Comparison of ENCODE assay signal across 9 cellular contexts in genomic region chr4:56958111-56958517, GRCh38. TPM values are rescaled to one million over a fixed set of nuclear protein-coding genes. Genes with fewer than 3 reads are reported as not detected.
A peak's percentile ranks its signal among the peaks of the same experiment; 100 is the strongest.
DNase-seq lines count a peak whose midpoint lies in the region; ATAC-seq and TF ChIP-seq lines count a peak whose summit lies in the region.
"Had no signal": no experiment of that assay in that cellular context is flagged by ENCODE, and none has a peak within 500 bp of the region (broad histone marks: within the 10 kb centered on the region; RNA-seq: fewer than 3 reads in every experiment).

No MANE protein-coding gene starts in this region.

- H3K27me3 ChIP-seq in adrenal gland: no peaks in the 10 kb centered on the region
- no peaks in the 10 kb centered on the region for H3K27me3 ChIP-seq in hepatocyte
- no peaks in the 10 kb centered on the region for H3K27me3 ChIP-seq in skeletal muscle tissue (ENCODE audit: control insufficient read depth in 3 of 3, insufficient read depth in 3 of 3, low read length in 3 of 3)
- H3K27me3 ChIP-seq in PC-9 (ENCODE audit: insufficient read depth, low read depth): no peaks in the 10 kb centered on the region

- TF ChIP-seq POLR2A in adrenal gland (IDR thresholded peaks at IDR 0.05): no peak

- WGBS in adrenal gland, 4 donors: 39 to 53% (median 44%) methylated on average over 7 of the region's 7 CpGs
- WGBS in hepatocyte (ENCODE audit: low lambda C conversion rate, missing lambda C conversion rate): 68% methylated on average over 7 of the region's 7 CpGs

- intact Hi-C loops in adrenal gland (cut with DNase I): no loop called here
- intact Hi-C loops in PC-9 (cut with micrococcal nuclease; ENCODE audit: unreplicated experiment): no loop called here

- H3K4me2 ChIP-seq in hepatocyte (no peak overlapping the region), PC-9 (no peak overlapping the region)

- H4K20me1 ChIP-seq in hepatocyte (ENCODE audit: insufficient read depth, poor library complexity, severe bottlenecking) (no peaks in the 10 kb centered on the region), PC-9 (ENCODE audit: insufficient read depth) (no peaks in the 10 kb centered on the region)

- peaks cover 0 to 14% of the 10 kb centered on the region in 2 donors for H3K36me3 ChIP-seq in adrenal gland (replicated peaks in 1 of 2)
- no peaks in the 10 kb centered on the region for H3K36me3 ChIP-seq in hepatocyte (replicated peaks; ENCODE audit: insufficient read depth, low read depth)
- peaks cover under 1 to 6% (median 3%) of the 10 kb centered on the region in 3 donors for H3K36me3 ChIP-seq in skeletal muscle tissue (ENCODE audit: control insufficient read depth in 3 of 3, insufficient read depth in 3 of 3, low read length in 3 of 3)
- no peaks in the 10 kb centered on the region for H3K36me3 ChIP-seq in PC-9 (ENCODE audit: low read depth)

- H3F3A ChIP-seq in PC-9 (ENCODE audit: insufficient read depth, low read depth): no peaks in the 10 kb centered on the region

- H3K9me2 ChIP-seq in hepatocyte (replicated peaks; ENCODE audit: insufficient read depth) (no peaks in the 10 kb centered on the region), PC-9 (ENCODE audit: insufficient read depth) (no peaks in the 10 kb centered on the region)

- H3K4me3 ChIP-seq in adrenal gland (no peak overlapping the region), hepatocyte (no peak overlapping the region), skeletal muscle tissue (ENCODE audit: low read length in 3 of 3) (peak overlapping the region; percentile 2 to 59 (median 10)), PC-9 (no peak overlapping the region)

- H3K4me1 ChIP-seq in adrenal gland (replicated peaks in 1 of 2) (no peaks in the 10 kb centered on the region), hepatocyte (ENCODE audit: insufficient read depth) (no peaks in the 10 kb centered on the region), skeletal muscle tissue (ENCODE audit: control insufficient read depth in 3 of 3, insufficient read depth in 3 of 3, low read length in 3 of 3) (peaks cover 2 to 12% (median 5%) of the 10 kb centered on the region in 3 donors), PC-9 (replicated peaks; ENCODE audit: insufficient read depth) (no peaks in the 10 kb centered on the region)

- CTCF ChIA-PET in PC-9 (lab: Charles Lee): no interaction called here

- no TSS peak for BruUV-seq in PC-9 (replicated peaks; lab: Mats Ljungman, UMichigan)

- H3K9me3 ChIP-seq in adrenal gland (replicated peaks in 1 of 3) (no peaks in the 10 kb centered on the region), hepatocyte (ENCODE audit: low read depth) (no peaks in the 10 kb centered on the region), skeletal muscle tissue (ENCODE audit: control insufficient read depth in 3 of 3, low read length in 3 of 3) (no peaks in the 10 kb centered on the region), PC-9 (ENCODE audit: insufficient read depth, low read depth) (no peaks in the 10 kb centered on the region)

- peak overlapping the region; percentile 0 to 32 (median 17) for H3K9ac ChIP-seq in skeletal muscle tissue (ENCODE audit: low read depth in 1 of 3, low read length in 3 of 3)

- no peak overlapping the region for H2AFZ ChIP-seq in hepatocyte
- no peak overlapping the region for H2AFZ ChIP-seq in PC-9

- H3K27ac ChIP-seq in adrenal gland (peak overlapping the region in 2 of 5 donors; percentile 44 to 46), hepatocyte (peak overlapping the region; percentile 27), skeletal muscle tissue (ENCODE audit: low read depth, low read length) (no peak overlapping the region), PC-9 (no peak overlapping the region)

- DNase-seq in NCI-H2196 (lab: John Stamatoyannopoulos, UW; ENCODE audit: unreplicated experiment): peak; percentile 29
- no peak for DNase-seq in NCI-H2196 treated with DMSO at 0.1 percent for 48 hours (lab: John Stamatoyannopoulos, UW; ENCODE audit: unreplicated experiment)
- peak; percentile 48 to 92 (median 76) for DNase-seq in adrenal gland
- peak; percentile 53 for DNase-seq in hepatocyte (ENCODE audit: low spot score)
- DNase-seq in activated CD8-positive, alpha-beta memory T cell treated with anti-CD3 and anti-CD28 coated beads for 24 hours: no peak
- DNase-seq in PC-9: no peak
- DNase-seq: CD4-positive, CD25-positive, alpha-beta regulatory T cell had no signal

- TF ChIP-seq CTCF in adrenal gland (IDR thresholded peaks at IDR 0.05) (no peak), hepatocyte (IDR thresholded peaks at IDR 0.05; ENCODE audit: poor library complexity) (no peak), PC-9 (conservative IDR thresholded peaks at IDR 0.05) (no peak)

- POLR2A ChIA-PET in PC-9 (lab: Charles Lee; ENCODE audit: unreplicated experiment): no interaction called here

- ATAC-seq in HG03571 (IDR thresholded peaks at IDR 0.05; ENCODE audit: unreplicated experiment): no peak

- H3K79me2 ChIP-seq in hepatocyte: no peaks in the 10 kb centered on the region
- no peaks in the 10 kb centered on the region for H3K79me2 ChIP-seq in PC-9 (ENCODE audit: low read depth)

RNA-seq across cellular contexts. Expression of gene NOA1, which starts 19.3 kb away (rescaled TPM):
- total RNA-seq in adrenal gland (10 to 100 TPM in 7 of 8 donors, 1 to 10 TPM in 1; 9.1 to 30.0 (median 22.2) TPM), hepatocyte (17.9 and 18.2 TPM in 2 replicates), skeletal muscle tissue (12.0 TPM), PC-9 (2021) (24.1 and 25.3 TPM in 2 replicates)
- polyA plus RNA-seq in adrenal gland (1 to 10 TPM; 3.5 to 8.7 (median 5.2) TPM), hepatocyte (9.8 and 10.1 TPM in 2 replicates)

RNA-seq across cellular contexts. Expression of gene POLR2B, which starts 20.6 kb away (rescaled TPM):
- total RNA-seq in adrenal gland (10 to 100 TPM; 49.1 to 95.9 (median 74.2) TPM), hepatocyte (110 and 119 TPM in 2 replicates), skeletal muscle tissue (101 TPM), PC-9 (2021) (62.0 and 77.1 TPM in 2 replicates)
- polyA plus RNA-seq in adrenal gland (100 to 1,000 TPM in 1 of 3 donors, 10 to 100 TPM in 2; 21.2 to 114 (median 31.8) TPM), hepatocyte (43.1 and 52.4 TPM in 2 replicates)

RNA-seq across cellular contexts. Expression of gene REST, which starts 50.4 kb away (rescaled TPM):
- 10 to 100 TPM; 19.8 to 42.3 (median 30.1) TPM for total RNA-seq in adrenal gland
- 10 to 100 TPM in 1 of 3 donors, 1 to 10 TPM in 2; 3.3 to 16.4 (median 6.4) TPM for polyA plus RNA-seq in adrenal gland
- total RNA-seq in hepatocyte: 47.5 and 50.5 TPM in 2 replicates
- 62.7 and 64.0 TPM in 2 replicates for polyA plus RNA-seq in hepatocyte
- 21.4 TPM for total RNA-seq in skeletal muscle tissue
- total RNA-seq in PC-9 (2021): 23.0 and 28.3 TPM in 2 replicates

Comparison
In these comparisons a context has a peak if more than half of its experiments do, and no peak if none do; other contexts are left out.
1. DNase-seq: peak in NCI-H2196 (single experiment), adrenal gland (7 of 7) and hepatocyte (single experiment); none in NCI-H2196 treated with DMSO at 0.1 percent for 48 hours (single experiment), activated CD8-positive, alpha-beta memory T cell treated with anti-CD3 and anti-CD28 coated beads for 24 hours (single experiment) and PC-9 (0 of 2).
2. H3K4me3 ChIP-seq: peak in skeletal muscle tissue (3 of 3); none in adrenal gland (0 of 4), hepatocyte (single experiment) and PC-9 (single experiment).